In the genomic region with DNA sequence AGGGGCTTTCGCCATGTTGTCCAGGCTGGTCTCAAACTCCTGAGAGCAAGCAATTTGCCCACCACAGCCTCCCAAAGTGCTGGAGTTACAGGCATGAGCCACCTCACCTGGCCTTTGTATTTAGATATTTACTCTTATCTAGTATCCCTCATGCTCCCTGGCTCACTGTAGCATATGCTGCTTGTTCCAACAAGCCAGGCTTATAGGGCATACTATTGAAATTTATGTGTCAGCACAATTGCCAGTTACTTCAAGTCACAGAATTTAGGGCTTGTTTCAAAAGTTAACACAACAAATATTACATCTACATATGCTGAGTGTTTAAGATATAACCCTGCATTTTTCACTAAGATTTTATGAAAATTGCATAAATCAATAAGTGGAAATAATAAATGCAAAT, we compare ENCODE assay signal across 1 cellular context.
TF ChIP-seq lines count a peak whose summit lies in the region.

No MANE protein-coding gene starts in this region.

TF ChIP-seq in GM23338, 12 proteins besides CTCF, POLR2A, EP300 and RAD21 (continued from another document):
- no peak for TF ChIP-seq NANOG (IDR thresholded peaks at IDR 0.05; ENCODE audit: borderline replicate concordance)
- TF ChIP-seq JUNB (IDR thresholded peaks at IDR 0.05; ENCODE audit: unreplicated experiment) = no peak
